ENCODE assay signal across 1 cellular context in genomic region chr18:31566576-31567306, GRCh38.
A peak's percentile ranks its signal among the peaks of the same experiment; 100 is the strongest.
TF ChIP-seq lines count a peak whose summit lies in the region.

No MANE protein-coding gene starts in this region.

TF ChIP-seq in HepG2, 621 proteins besides CTCF, POLR2A, EP300 and RAD21 (continued from another document):
- no peak for TF ChIP-seq DRAP1 (CRISPR knock-in tag; IDR thresholded peaks at IDR 0.05)
- no peak for TF ChIP-seq ZNF784 (CRISPR knock-in tag; IDR thresholded peaks at IDR 0.05; ENCODE audit: borderline replicate concordance)
- no peak for TF ChIP-seq ZFP82 (CRISPR knock-in tag; IDR thresholded peaks at IDR 0.05; ENCODE audit: borderline replicate concordance)
- no peak for TF ChIP-seq GABPA (IDR thresholded peaks at IDR 0.05; ENCODE audit: low read depth, low read length)
- TF ChIP-seq GABPA (CRISPR knock-in tag; IDR thresholded peaks at IDR 0.05; ENCODE audit: low read depth): 0 out of 2 replicates have a peak, but pooled peaks have one; percentile 15
- no peak for TF ChIP-seq KLF6 (CRISPR knock-in tag; IDR thresholded peaks at IDR 0.05)
- peak; percentile 65; the same call in 1 of the 2 replicates for TF ChIP-seq ESRRA (CRISPR knock-in tag; IDR thresholded peaks at IDR 0.05; ENCODE audit: low read depth)
- TF ChIP-seq NR2F1 (CRISPR knock-in tag; IDR thresholded peaks at IDR 0.05): 0 out of 4 replicates have a peak, but pooled peaks of 1 of the 2 experiments have one; percentile 8
- no peak for TF ChIP-seq NPAS2 (CRISPR knock-in tag; IDR thresholded peaks at IDR 0.05; ENCODE audit: borderline replicate concordance)
- no peak for TF ChIP-seq ZNF362 (CRISPR knock-in tag; IDR thresholded peaks at IDR 0.05; ENCODE audit: borderline replicate concordance)
- peak; percentile 50; the same call in 1 of the 2 replicates for TF ChIP-seq ZNF501 (CRISPR knock-in tag; IDR thresholded peaks at IDR 0.05)
- TF ChIP-seq ZNF292 (CRISPR knock-in tag; IDR thresholded peaks at IDR 0.05; ENCODE audit: borderline replicate concordance, low read depth): 0 out of 2 replicates have a peak, but pooled peaks have one; percentile 67
- TF ChIP-seq RERE (CRISPR knock-in tag; IDR thresholded peaks at IDR 0.05; ENCODE audit: low read depth): no peak
- no peak for TF ChIP-seq ZNF569 (CRISPR knock-in tag; IDR thresholded peaks at IDR 0.05; ENCODE audit: borderline replicate concordance)
- 0 out of 2 replicates have a peak, but pooled peaks have one; percentile 42 for TF ChIP-seq PHF21A (CRISPR knock-in tag; IDR thresholded peaks at IDR 0.05)
- no peak for TF ChIP-seq HINFP (CRISPR knock-in tag; IDR thresholded peaks at IDR 0.05; ENCODE audit: low read depth)
- TF ChIP-seq CREBL2 (CRISPR knock-in tag; IDR thresholded peaks at IDR 0.05; ENCODE audit: borderline replicate concordance): no peak
- TF ChIP-seq MAFF (IDR thresholded peaks at IDR 0.05; ENCODE audit: low read depth, low read length): 0 out of 2 replicates have a peak, but pooled peaks have one; percentile 11
- peak; percentile 33; the same call in 1 of the 2 replicates for TF ChIP-seq SNAI1 (CRISPR knock-in tag; IDR thresholded peaks at IDR 0.05; ENCODE audit: borderline replicate concordance)
- peak; percentile 54; the same call in 1 of the 2 replicates for TF ChIP-seq ZNF710 (CRISPR knock-in tag; IDR thresholded peaks at IDR 0.05; ENCODE audit: borderline replicate concordance)
- no peak for TF ChIP-seq KDM3A (CRISPR knock-in tag; IDR thresholded peaks at IDR 0.05; ENCODE audit: low read depth)
- no peak for TF ChIP-seq SOX13 (IDR thresholded peaks at IDR 0.05)
- 0 out of 4 replicates have a peak, but pooled peaks of 1 of the 2 experiments have one; percentile 28 for TF ChIP-seq SOX13 (CRISPR knock-in tag; conservative IDR thresholded peaks at IDR 0.05 in 1 of 2, IDR thresholded peaks at IDR 0.05 in 1 of 2)
- TF ChIP-seq SMAD3 (CRISPR knock-in tag; IDR thresholded peaks at IDR 0.05): no peak
- no peak for TF ChIP-seq TRAFD1 (CRISPR knock-in tag; IDR thresholded peaks at IDR 0.05; ENCODE audit: borderline replicate concordance)
- TF ChIP-seq CREM (IDR thresholded peaks at IDR 0.05): peak; percentile 42; the same call in 1 of the 2 replicates
- TF ChIP-seq CREM (CRISPR knock-in tag; IDR thresholded peaks at IDR 0.05): no peak
- TF ChIP-seq POLR2AphosphoS5 (IDR thresholded peaks at IDR 0.05; ENCODE audit: low read depth, low read length): no peak
- TF ChIP-seq ZNF773 (CRISPR knock-in tag; IDR thresholded peaks at IDR 0.05; ENCODE audit: borderline replicate concordance): no peak
- TF ChIP-seq ZNF510 (CRISPR knock-in tag; IDR thresholded peaks at IDR 0.05; ENCODE audit: low read depth): no peak
- TF ChIP-seq REST (IDR thresholded peaks at IDR 0.05; ENCODE audit: borderline replicate concordance in 1 of 2, low read depth in 1 of 2, low read length in 2 of 2): peak in 1 of 2 experiments; percentile 21; a peak in 1 of 4 replicates
- TF ChIP-seq SP4 (CRISPR knock-in tag; IDR thresholded peaks at IDR 0.05): no peak
- TF ChIP-seq PLSCR1 (CRISPR knock-in tag; IDR thresholded peaks at IDR 0.05; ENCODE audit: borderline replicate concordance): no peak
